ENCODE assay signal across 10 cellular contexts in the genomic region with DNA sequence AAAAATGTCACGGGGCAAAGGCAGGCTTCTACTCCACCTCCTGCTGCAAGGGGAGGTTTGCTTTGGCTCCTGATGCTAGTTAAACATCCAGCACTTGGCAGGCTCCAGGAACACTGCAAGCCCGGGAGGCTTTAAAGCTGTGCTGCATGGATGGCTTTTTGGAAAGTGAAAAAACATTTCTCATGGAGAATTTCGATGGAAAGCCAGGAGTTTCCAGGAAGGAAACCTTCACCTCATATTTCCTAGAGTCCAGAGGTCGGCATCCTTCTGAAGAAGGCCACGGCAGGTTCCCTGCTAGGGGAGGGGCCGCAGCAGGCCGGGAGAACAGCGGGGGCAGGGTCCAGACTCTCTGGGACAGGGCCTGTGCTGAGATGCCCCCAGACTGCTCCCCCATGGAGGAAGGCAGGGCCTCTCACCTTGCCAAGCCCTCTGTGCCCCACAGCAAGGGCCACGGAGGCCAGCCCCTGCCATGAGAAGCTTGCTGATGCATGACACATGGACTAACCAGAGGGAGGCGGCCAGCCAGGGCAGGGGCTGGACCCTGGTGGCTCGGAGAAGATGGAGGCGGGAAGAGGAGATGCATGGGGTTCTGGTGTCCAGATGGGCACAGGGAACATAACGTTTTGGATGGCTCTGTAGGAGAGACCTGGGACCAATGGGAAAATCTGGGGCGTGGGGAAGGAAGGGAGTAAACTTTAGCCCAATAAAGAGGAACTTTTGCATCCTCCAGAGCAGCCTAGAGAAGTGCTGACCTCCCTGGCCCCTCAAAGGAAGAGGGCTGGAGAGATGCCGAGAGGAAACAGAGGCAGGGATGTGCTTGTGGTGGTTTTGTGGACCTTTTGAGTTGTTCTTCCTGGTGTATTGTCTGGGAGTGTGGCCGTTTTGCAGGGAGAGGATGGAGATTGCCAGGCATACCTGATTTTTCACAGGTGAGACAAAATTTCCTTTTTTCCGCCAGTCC. TPM values are rescaled to one million over a fixed set of nuclear protein-coding genes. Genes with fewer than 3 reads are reported as not detected.
A peak's percentile ranks its signal among the peaks of the same experiment; 100 is the strongest.
DNase-seq lines count a peak whose midpoint lies in the region; ATAC-seq and TF ChIP-seq lines count a peak whose summit lies in the region.
"Had no signal": no experiment of that assay in that cellular context is flagged by ENCODE, and none has a peak within 500 bp of the region (broad histone marks: within the 10 kb centered on the region; RNA-seq: fewer than 3 reads in every experiment).

No MANE protein-coding gene starts in this region.

- H3K27ac Mint-ChIP-seq in CD8-positive, alpha-beta T cell: no peak overlapping the region

- no peak overlapping the region for H3K4me3 Mint-ChIP-seq in CD8-positive, alpha-beta T cell

- ATAC-seq in left cardiac atrium: peak; percentile 24 to 43
- no peak for ATAC-seq in CD8-positive, alpha-beta T cell

- H3K4me3 ChIP-seq in H7 (ENCODE audit: insufficient read depth, low read depth, low read length) (no peak overlapping the region), adipocyte (ENCODE audit: low read length) (no peak overlapping the region), spleen (no peak overlapping the region)
- H3K4me3 ChIP-seq in CD8-positive, alpha-beta T cell (ENCODE audit: low read depth, low read length): no peak overlapping the region

- no peaks in the 10 kb centered on the region for H3K9me3 ChIP-seq in adipocyte (ENCODE audit: control insufficient read depth, low read length)
- H3K9me3 ChIP-seq in spleen: no peaks in the 10 kb centered on the region
- H3K9me3 ChIP-seq in CD8-positive, alpha-beta T cell (ENCODE audit: low read length): no peaks in the 10 kb centered on the region

- peaks cover 9% of the 10 kb centered on the region for H3K27me3 Mint-ChIP-seq in CD8-positive, alpha-beta T cell (ENCODE audit: low read depth)

- intact Hi-C loops in left cardiac atrium (cut with DNase I): no loop called here
- intact Hi-C loops in spleen (cut with DNase I; ENCODE audit: low total_unique reads): no loop called here
- intact Hi-C loops in CD8-positive, alpha-beta T cell (cut with DNase I, micrococcal nuclease): no loop called here

- TF ChIP-seq POLR2A in spleen (IDR thresholded peaks at IDR 0.05): no peak

- WGBS in spleen, 5 donors: 64 to 73% (median 67%) methylated on average over 17 of the region's 17 CpGs

- CTCF ChIA-PET in CD8-positive, alpha-beta T cell (lab: Charles Lee): no interaction called here

- peak; percentile 45 for DNase-seq in H7
- DNase-seq in adipocyte (ENCODE audit: low read depth): peak; percentile 27
- peak; percentile 59 for DNase-seq in left cardiac atrium
- peak; percentile 75 for DNase-seq in spleen
- no peak for DNase-seq in cerebellar cortex (ENCODE audit: low spot score)
- DNase-seq in CD8-positive, alpha-beta T cell: no peak
- DNase-seq in activated T-cell treated with anti-CD3 and anti-CD28 coated beads for 4 hours: no peak
- no peak for DNase-seq in NOMO-1 treated with dmso at 0.1 percent for 144 hours (lab: John Stamatoyannopoulos, UW; ENCODE audit: unreplicated experiment)
- DNase-seq: COR-L47, T1000 had no signal

- H3K27ac ChIP-seq in spleen: peak overlapping the region in 2 of 8 donors; percentile 1 to 4
- H3K27ac ChIP-seq in CD8-positive, alpha-beta T cell (ENCODE audit: low read depth, low read length): no peak overlapping the region

- H3K9me3 Mint-ChIP-seq in CD8-positive, alpha-beta T cell: no peaks in the 10 kb centered on the region

- no peaks in the 10 kb centered on the region for H3K36me3 Mint-ChIP-seq in CD8-positive, alpha-beta T cell

- no peak overlapping the region for H3K9ac ChIP-seq in adipocyte (ENCODE audit: low read length)

- no peaks in the 10 kb centered on the region for H3K36me3 ChIP-seq in H7 (replicated peaks; ENCODE audit: control insufficient read depth, insufficient read depth, low read length)
- H3K36me3 ChIP-seq in adipocyte (ENCODE audit: control insufficient read depth, insufficient read depth, low read length, severe bottlenecking): no peaks in the 10 kb centered on the region
- H3K36me3 ChIP-seq in spleen: peaks cover 0 to 79% (median 37%) of the 10 kb centered on the region in 6 donors
- H3K36me3 ChIP-seq in CD8-positive, alpha-beta T cell (ENCODE audit: insufficient read depth, low read length): no peaks in the 10 kb centered on the region

- POLR2A ChIA-PET in CD8-positive, alpha-beta T cell (lab: Charles Lee): no interaction called here

- H3K4me1 Mint-ChIP-seq in CD8-positive, alpha-beta T cell (ENCODE audit: low read depth): peaks cover 10% of the 10 kb centered on the region

- H3K27me3 ChIP-seq in H7 (ENCODE audit: control insufficient read depth, insufficient read depth, low read length): no peaks in the 10 kb centered on the region
- peaks cover 5% of the 10 kb centered on the region for H3K27me3 ChIP-seq in adipocyte (replicated peaks; ENCODE audit: control insufficient read depth, insufficient read depth, low read length)
- H3K27me3 ChIP-seq in spleen (replicated peaks in 1 of 7): no peaks in the 10 kb centered on the region
- H3K27me3 ChIP-seq in CD8-positive, alpha-beta T cell (ENCODE audit: insufficient read depth, low read length): no peaks in the 10 kb centered on the region

- H3K4me1 ChIP-seq in adipocyte (ENCODE audit: control insufficient read depth, insufficient read depth, low read length) (peaks cover 24% of the 10 kb centered on the region), spleen (peaks cover 7 to 57% (median 44%) of the 10 kb centered on the region in 6 donors)
- peaks cover 4% of the 10 kb centered on the region for H3K4me1 ChIP-seq in CD8-positive, alpha-beta T cell (ENCODE audit: insufficient read depth, low read length)

- no peak for TF ChIP-seq CTCF in spleen (IDR thresholded peaks at IDR 0.05 in 8 of 11, conservative IDR thresholded peaks at IDR 0.05 in 3 of 11)
- TF ChIP-seq CTCF in CD8-positive, alpha-beta T cell (IDR thresholded peaks at IDR 0.05): no peak

RNA-seq across cellular contexts. Expression of a gene that starts 10.5 kb away (rescaled TPM):
- total RNA-seq in H7 (2014; rRNA removed; shearing (Covaris generic)): 16.9 and 17.1 TPM in 2 replicates
- total RNA-seq in left cardiac atrium (10 to 100 TPM; 41.6 to 74.3 TPM), spleen (100 to 1,000 TPM; 112 to 336 (median 238) TPM)
- 100 to 1,000 TPM; 372 to 381 (median 377) TPM for polyA plus RNA-seq in spleen
- 1 to 10 TPM; 3.7 to 5.0 TPM for total RNA-seq in CD8-positive, alpha-beta T cell

Comparison
In these comparisons a context has a peak if more than half of its experiments do, and no peak if none do; other contexts are left out.
1. DNase-seq: peak in H7 (single experiment), adipocyte (single experiment), left cardiac atrium (single experiment) and spleen (single experiment); none in cerebellar cortex (single experiment), CD8-positive, alpha-beta T cell (0 of 7), activated T-cell treated with anti-CD3 and anti-CD28 coated beads for 4 hours (single experiment) and NOMO-1 treated with dmso at 0.1 percent for 144 hours (single experiment).